In the genomic region with DNA sequence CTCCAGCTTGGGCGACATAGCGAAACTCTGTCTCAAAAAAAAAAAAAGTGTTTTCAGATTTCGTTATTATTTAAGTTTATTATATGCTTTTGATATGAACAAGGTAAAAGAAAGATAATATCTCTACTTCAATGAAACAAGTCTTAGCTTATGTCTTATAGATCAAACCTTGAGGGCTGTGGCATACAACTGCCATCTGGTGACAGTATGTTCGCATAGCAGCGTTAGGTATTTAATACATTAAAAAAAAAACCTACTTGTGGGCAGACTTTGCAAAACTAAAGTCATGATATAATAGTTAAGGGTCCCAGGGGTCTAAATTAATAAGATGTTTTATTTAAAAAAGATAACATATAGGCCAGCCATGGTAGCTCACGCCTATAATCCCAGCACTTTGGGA, we compare ENCODE assay signal across 24 cellular contexts.
DNase-seq lines count a peak whose midpoint lies in the region; ATAC-seq and TF ChIP-seq lines count a peak whose summit lies in the region.
"Had no signal": no experiment of that assay in that cellular context is flagged by ENCODE, and none has a peak within 500 bp of the region (broad histone marks: within the 10 kb centered on the region; RNA-seq: fewer than 3 reads in every experiment).

No MANE protein-coding gene starts in this region.

- no peaks in the 10 kb centered on the region for H3K9me2 ChIP-seq in GM23248 (ENCODE audit: insufficient read depth)
- H3K9me2 ChIP-seq in PC-3 (replicated peaks; ENCODE audit: low read length): no peaks in the 10 kb centered on the region

- CTCF ChIA-PET in PC-3 (lab: Charles Lee): no interaction called here

- TF ChIP-seq CTCF in 22Rv1 (IDR thresholded peaks at IDR 0.05) (peak; percentile 16), PC-3 (conservative IDR thresholded peaks at IDR 0.05; ENCODE audit: low read depth, low read length) (no peak), epithelial cell of proximal tubule (conservative IDR thresholded peaks at IDR 0.05; ENCODE audit: low read depth, low read length) (peak; percentile 30)

- peak; percentile 10 for DNase-seq in GM23248
- DNase-seq in PC-3: peak; percentile 5
- no peak for DNase-seq in epithelial cell of proximal tubule (ENCODE audit: low read depth)
- no peak for DNase-seq in NCI-H69 (lab: John Stamatoyannopoulos, UW)
- no peak for DNase-seq in germinal center (ENCODE audit: low spot score)
- no peak for DNase-seq in EL
- no peak for DNase-seq in ACHN
- DNase-seq: activated CD4-positive, alpha-beta T cell treated with anti-CD3 and anti-CD28 coated beads for 48 hours; activated CD8-positive, alpha-beta memory T cell treated with anti-CD3 and anti-CD28 coated beads, Interleukin-2, amount 50 U/mL, for 48 hours; activated gamma-delta T cell treated with Interleukin-2 at 50 U/mL for 16 hours; amygdala; Caco-2; central memory CD4-positive, alpha-beta T cell; effector CD4-positive, alpha-beta T cell; hippocampal formation; mesenchymal stem cell; naive thymus-derived CD4-positive, alpha-beta T cell; NCI-H2081; NCI-H526; Peyer's patch; stimulated activated CD4-positive, alpha-beta T cell treated with anti-CD3 and anti-CD28 coated beads, Interleukin-2, amount 100 ng/mL, for 48 hours had no signal

- H3K36me3 ChIP-seq in GM23248 (ENCODE audit: low read depth): no peaks in the 10 kb centered on the region
- H3K36me3 ChIP-seq in PC-3 (ENCODE audit: low read depth, low read length): no peaks in the 10 kb centered on the region
- H3K36me3 ChIP-seq: Peyer's patch, prostate gland had no signal

- H2AFZ ChIP-seq in GM23248 (no peak overlapping the region), PC-3 (ENCODE audit: low read length) (no peak overlapping the region)

- H3K27ac ChIP-seq in 22Rv1: no peak overlapping the region
- no peak overlapping the region for H3K27ac ChIP-seq in GM23248
- H3K27ac ChIP-seq in PC-3 (ENCODE audit: low read length): no peak overlapping the region
- H3K27ac ChIP-seq: Peyer's patch, prostate gland, skin epidermis had no signal

- ATAC-seq in PC-3: no peak
- ATAC-seq: naive thymus-derived CD4-positive, alpha-beta T cell had no signal

- no peaks in the 10 kb centered on the region for H4K20me1 ChIP-seq in GM23248 (ENCODE audit: insufficient read depth)
- H4K20me1 ChIP-seq in PC-3 (ENCODE audit: low read length): no peaks in the 10 kb centered on the region

- H3K79me2 ChIP-seq in GM23248 (ENCODE audit: insufficient read depth) (no peaks in the 10 kb centered on the region), PC-3 (ENCODE audit: low read length) (no peaks in the 10 kb centered on the region)

- in situ Hi-C loops in GM23248 (cut with MboI) (no loop called here), ACHN (cut with HindIII; ENCODE audit: low pct_ligation_motif_present, low pct_unique_long_range_greater_than_20kb, low sequenced_read_pairs) (no loop called here)

- no peaks in the 10 kb centered on the region for H3K9me3 ChIP-seq in GM23248 (ENCODE audit: low read depth)
- no peaks in the 10 kb centered on the region for H3K9me3 ChIP-seq in PC-3 (ENCODE audit: low read length)
- H3K9me3 ChIP-seq: Caco-2, Peyer's patch, prostate gland had no signal

- H3K9ac ChIP-seq in GM23248: no peak overlapping the region
- no peak overlapping the region for H3K9ac ChIP-seq in PC-3 (ENCODE audit: low read length)

- intact Hi-C loops in PC-3 (cut with micrococcal nuclease): no loop called here

- BruUV-seq in PC-3 (replicated peaks; lab: Mats Ljungman, UMichigan): no TSS peak

- H3K27me3 ChIP-seq in GM23248 (replicated peaks; ENCODE audit: insufficient read depth) (no peaks in the 10 kb centered on the region), PC-3 (ENCODE audit: low read length) (no peaks in the 10 kb centered on the region)
- H3K27me3 ChIP-seq: Peyer's patch had no signal

- POLR2A ChIA-PET in PC-3 (lab: Charles Lee; ENCODE audit: unreplicated experiment): no interaction called here

- H3K4me2 ChIP-seq in GM23248 (ENCODE audit: unreplicated experiment) (no peak overlapping the region), PC-3 (ENCODE audit: low read length) (no peak overlapping the region)

- no peaks in the 10 kb centered on the region for H3K4me1 ChIP-seq in GM23248 (ENCODE audit: insufficient read depth)
- H3K4me1 ChIP-seq in PC-3 (ENCODE audit: insufficient read depth, low read length): no peaks in the 10 kb centered on the region
- H3K4me1 ChIP-seq: Peyer's patch, prostate gland had no signal

- no peak overlapping the region for H3K4me3 ChIP-seq in GM23248
- no peak overlapping the region for H3K4me3 ChIP-seq in PC-3 (ENCODE audit: low read length)
- H3K4me3 ChIP-seq in epithelial cell of proximal tubule (ENCODE audit: low read depth, low read length): no peak overlapping the region
- H3K4me3 ChIP-seq: Peyer's patch, prostate gland, skin epidermis had no signal

- WGBS in GM23248 (ENCODE audit: low coverage in 1 of 2, low lambda C conversion rate in 2 of 2, missing lambda C conversion rate in 2 of 2), 2 experiments: 63 to 65% methylated on average over 6 of the region's 6 CpGs

- H3F3A ChIP-seq in GM23248 (ENCODE audit: insufficient read depth) (no peaks in the 10 kb centered on the region), PC-3 (ENCODE audit: low read length, unreplicated experiment) (no peaks in the 10 kb centered on the region)

Comparison
In these comparisons a context has a peak if more than half of its experiments do, and no peak if none do; other contexts are left out.
1. DNase-seq: peak in GM23248 (single experiment) and PC-3 (single experiment); none in epithelial cell of proximal tubule (single experiment), NCI-H69 (single experiment), germinal center (single experiment), EL (single experiment) and ACHN (single experiment).